In the genomic region with DNA sequence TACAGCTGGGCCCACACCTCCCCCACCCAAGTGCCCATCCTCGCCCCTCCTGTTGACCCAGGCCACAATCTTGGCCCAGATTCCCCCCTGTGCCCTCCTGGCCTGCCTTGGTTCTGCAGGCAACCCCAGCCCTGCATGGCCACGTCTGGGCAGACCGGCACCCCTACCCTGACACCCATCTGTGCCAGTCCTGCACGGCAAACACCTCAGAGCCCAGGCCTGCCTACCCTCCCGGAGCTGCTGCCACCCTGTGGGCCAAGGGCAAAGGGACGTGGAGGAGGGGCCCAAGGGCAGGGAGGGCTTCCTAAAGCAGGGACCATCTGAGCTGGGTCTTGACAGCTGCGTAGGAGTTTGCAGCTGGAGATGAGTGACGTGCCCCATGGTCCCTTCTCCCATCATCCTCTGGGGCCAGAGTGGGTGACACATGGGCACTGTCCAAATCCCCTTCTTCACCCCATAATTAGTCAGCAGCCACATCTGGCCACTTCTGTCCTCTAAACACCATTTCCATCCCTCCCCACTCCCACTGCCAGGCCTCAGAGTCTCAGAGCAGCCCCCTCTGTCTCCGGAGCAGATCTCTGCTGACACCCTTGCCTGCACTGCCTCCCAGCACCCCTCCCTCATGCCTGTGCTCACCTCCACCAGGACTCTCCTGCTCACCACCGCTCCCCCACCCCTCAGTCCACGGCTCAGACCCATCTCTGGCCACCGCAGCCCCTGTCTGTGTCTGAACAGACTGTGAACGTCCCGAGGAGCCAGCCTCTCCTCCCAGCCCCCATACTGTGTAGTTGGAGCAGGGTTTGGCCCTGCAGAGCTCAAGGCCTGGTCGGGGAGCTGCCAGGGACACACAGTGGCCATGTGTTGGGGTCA, we compare ENCODE assay signal across 12 cellular contexts. TPM values are rescaled to one million over a fixed set of nuclear protein-coding genes. Genes with fewer than 3 reads are reported as not detected.
DNase-seq lines count a peak whose midpoint lies in the region; ATAC-seq and TF ChIP-seq lines count a peak whose summit lies in the region.
"Had no signal": no experiment of that assay in that cellular context is flagged by ENCODE, and none has a peak within 500 bp of the region (broad histone marks: within the 10 kb centered on the region; RNA-seq: fewer than 3 reads in every experiment).

No MANE protein-coding gene starts in this region.

- H3K36me3 ChIP-seq in DND-41 (ENCODE audit: insufficient read depth, low read length) (peaks cover 34% of the 10 kb centered on the region), Panc1 (ENCODE audit: control insufficient read depth, insufficient read depth, low read length) (no peaks in the 10 kb centered on the region), esophagus muscularis mucosa (peaks cover 4 to 44% (median 40%) of the 10 kb centered on the region in 4 donors), skeletal muscle satellite cell (ENCODE audit: insufficient read depth, low read length) (peaks cover 57% of the 10 kb centered on the region)
- no peaks in the 10 kb centered on the region for H3K36me3 ChIP-seq in CD4-positive, alpha-beta memory T cell (ENCODE audit: insufficient read depth, low read length)

- no peaks in the 10 kb centered on the region for H3K27me3 Mint-ChIP-seq in activated CD4-positive, alpha-beta memory T cell treated with anti-CD3 and anti-CD28 coated beads for 36 hours
- no peaks in the 10 kb centered on the region for H3K27me3 Mint-ChIP-seq in CD4-positive, alpha-beta memory T cell
- H3K27me3 Mint-ChIP-seq: stimulated activated naive CD8-positive, alpha-beta T cell treated with anti-CD3 and anti-CD28 coated beads, Interleukin-15, Interleukin-2, amounts not matched to agents 100 ng/mL and 50 ng/mL, for 24 hours had no signal

- no peak overlapping the region for H3K27ac Mint-ChIP-seq in activated CD4-positive, alpha-beta memory T cell treated with anti-CD3 and anti-CD28 coated beads for 36 hours
- H3K27ac Mint-ChIP-seq in CD4-positive, alpha-beta memory T cell: peak overlapping the region in 2 of 7 donors; percentile 11 to 27
- H3K27ac Mint-ChIP-seq: stimulated activated naive CD8-positive, alpha-beta T cell treated with anti-CD3 and anti-CD28 coated beads, Interleukin-15, Interleukin-2, amounts not matched to agents 100 ng/mL and 50 ng/mL, for 24 hours had no signal

- TF ChIP-seq CTCF in DND-41 (IDR thresholded peaks at IDR 0.05; ENCODE audit: borderline replicate concordance, extremely low read depth, low read length, poor library complexity, severe bottlenecking): peak; percentile 53
- TF ChIP-seq CTCF in Panc1 (IDR thresholded peaks at IDR 0.05): peak; percentile 41
- peak in 1 of 3 experiments; percentile 3 for TF ChIP-seq CTCF in esophagus muscularis mucosa (IDR thresholded peaks at IDR 0.05)

- H3K9me3 Mint-ChIP-seq in activated CD4-positive, alpha-beta memory T cell treated with anti-CD3 and anti-CD28 coated beads for 36 hours: no peaks in the 10 kb centered on the region
- no peaks in the 10 kb centered on the region for H3K9me3 Mint-ChIP-seq in CD4-positive, alpha-beta memory T cell
- H3K9me3 Mint-ChIP-seq: stimulated activated naive CD8-positive, alpha-beta T cell treated with anti-CD3 and anti-CD28 coated beads, Interleukin-15, Interleukin-2, amounts not matched to agents 100 ng/mL and 50 ng/mL, for 24 hours had no signal

- no peak for TF ChIP-seq POLR2A in esophagus muscularis mucosa (IDR thresholded peaks at IDR 0.05; ENCODE audit: low read depth)

- H3K9ac ChIP-seq in DND-41 (ENCODE audit: low read depth, low read length): no peak overlapping the region
- H3K9ac ChIP-seq in skeletal muscle satellite cell (ENCODE audit: low read depth, low read length): peak overlapping the region; percentile 35

- H3K4me3 ChIP-seq in DND-41 (ENCODE audit: low read depth in 1 of 2, low read length in 2 of 2) (no peak overlapping the region), Panc1 (ENCODE audit: low read depth in 2 of 2, low read length in 2 of 2) (no peak overlapping the region), esophagus muscularis mucosa (no peak overlapping the region), skeletal muscle satellite cell (ENCODE audit: low read length) (no peak overlapping the region)
- H3K4me3 ChIP-seq in CD4-positive, alpha-beta memory T cell (ENCODE audit: low read length in 2 of 2): no peak overlapping the region

- CTCF ChIA-PET in Panc1 (lab: Charles Lee): interaction anchor here (1.1 kb wide), 1 partner anchor 109 kb away, joined by 4 read pairs; no protein-coding TSS in a partner anchor
- CTCF ChIA-PET in activated CD4-positive, alpha-beta memory T cell treated with anti-CD3 and anti-CD28 coated beads for 36 hours (lab: Charles Lee): interaction anchor here (0.7 to 11.2 kb wide), 7 partner anchors 16 to 209 kb away, joined by 3 to 257 read pairs (median 6); partner anchors contain the start of gene GTSE1
- CTCF ChIA-PET in CD4-positive, alpha-beta memory T cell (lab: Charles Lee; ENCODE audit: partially characterized antibody): interaction anchor here (1.0 to 10.8 kb wide), 6 partner anchors 78 to 182 kb away, joined by 3 to 236 read pairs (median 14); partner anchors contain the start of gene GTSE1

- H3K27ac ChIP-seq in DND-41 (ENCODE audit: low read length) (no peak overlapping the region), Panc1 (ENCODE audit: low read length) (peak overlapping the region; percentile 89), esophagus muscularis mucosa (replicated peaks in 1 of 4) (peak overlapping the region; percentile 79 to 85 (median 82))
- no peak overlapping the region for H3K27ac ChIP-seq in CD4-positive, alpha-beta memory T cell (ENCODE audit: low read depth, low read length)

- TF ChIP-seq EP300 in esophagus muscularis mucosa (IDR thresholded peaks at IDR 0.05): no peak

- no peaks in the 10 kb centered on the region for H3K36me3 Mint-ChIP-seq in activated CD4-positive, alpha-beta memory T cell treated with anti-CD3 and anti-CD28 coated beads for 36 hours
- peaks cover 0 to 2% of the 10 kb centered on the region in 2 donors for H3K36me3 Mint-ChIP-seq in CD4-positive, alpha-beta memory T cell

- no peak overlapping the region for H3K4me3 Mint-ChIP-seq in activated CD4-positive, alpha-beta memory T cell treated with anti-CD3 and anti-CD28 coated beads for 36 hours
- no peak overlapping the region for H3K4me3 Mint-ChIP-seq in CD4-positive, alpha-beta memory T cell
- H3K4me3 Mint-ChIP-seq: stimulated activated naive CD8-positive, alpha-beta T cell treated with anti-CD3 and anti-CD28 coated beads, Interleukin-15, Interleukin-2, amounts not matched to agents 100 ng/mL and 50 ng/mL, for 24 hours had no signal

- H3K4me1 ChIP-seq in DND-41 (ENCODE audit: insufficient read depth, low read length) (no peaks in the 10 kb centered on the region), Panc1 (ENCODE audit: control insufficient read depth, insufficient read depth, low read length) (peaks cover 80% of the 10 kb centered on the region), esophagus muscularis mucosa (peaks cover 68 to 81% (median 78%) of the 10 kb centered on the region in 4 donors), skeletal muscle satellite cell (ENCODE audit: control insufficient read depth, insufficient read depth, low read length) (peaks cover 73% of the 10 kb centered on the region)
- H3K4me1 ChIP-seq in CD4-positive, alpha-beta memory T cell (ENCODE audit: insufficient read depth, low read length): peaks cover 4% of the 10 kb centered on the region

- intact Hi-C loops in Panc1 (cut with micrococcal nuclease; ENCODE audit: unreplicated experiment) (loop anchor here (10.0 kb wide), 1 partner anchor 120 kb away; no protein-coding TSS in a partner anchor), esophagus muscularis mucosa (cut with DNase I) (no loop called here)
- intact Hi-C loops in activated CD4-positive, alpha-beta memory T cell treated with anti-CD3 and anti-CD28 coated beads for 36 hours (cut with micrococcal nuclease): no loop called here
- intact Hi-C loops in CD4-positive, alpha-beta memory T cell (cut with micrococcal nuclease): loop anchor here (5.0 kb wide), 2 partner anchors 42 to 252 kb away; no protein-coding TSS in a partner anchor

- peaks cover 47% of the 10 kb centered on the region for H4K20me1 ChIP-seq in DND-41 (ENCODE audit: insufficient read depth, low read length)

- 51% methylated on average over 13 of the region's 15 CpGs for WGBS in esophagus muscularis mucosa

- H3K79me2 ChIP-seq in DND-41 (ENCODE audit: insufficient read depth, low read length): no peaks in the 10 kb centered on the region

- H3K27me3 ChIP-seq in DND-41 (ENCODE audit: insufficient read depth, low read length, poor library complexity): no peaks in the 10 kb centered on the region
- no peaks in the 10 kb centered on the region for H3K27me3 ChIP-seq in Panc1 (ENCODE audit: control insufficient read depth, insufficient read depth, low read length)
- H3K27me3 ChIP-seq in esophagus muscularis mucosa: no peaks in the 10 kb centered on the region
- H3K27me3 ChIP-seq in skeletal muscle satellite cell (ENCODE audit: control insufficient read depth, insufficient read depth, low read length): no peaks in the 10 kb centered on the region
- no peaks in the 10 kb centered on the region for H3K27me3 ChIP-seq in CD4-positive, alpha-beta memory T cell (ENCODE audit: insufficient read depth, low read length)

- in situ Hi-C loops in Panc1 (cut with HindIII; ENCODE audit: low pct_unique_long_range_greater_than_20kb, low sequenced_read_pairs): no loop called here

- H3K4me2 ChIP-seq in DND-41 (ENCODE audit: insufficient read depth, low read length) (no peak overlapping the region), skeletal muscle satellite cell (ENCODE audit: low read length) (no peak overlapping the region)

- peak; percentile 36 for ATAC-seq in DND-41 (ENCODE audit: insufficient read depth, low read depth)
- ATAC-seq in Panc1: peak; percentile 4
- no peak for ATAC-seq in HG03280 (IDR thresholded peaks at IDR 0.05; ENCODE audit: unreplicated experiment)

- DNase-seq in DND-41 (peak; percentile 47), Panc1 (ENCODE audit: low read depth, low spot score) (no peak), esophagus muscularis mucosa (ENCODE audit: extremely low spot score) (no peak), NCI-H2107 (lab: John Stamatoyannopoulos, UW) (no peak)
- no peak for DNase-seq in activated CD4-positive, alpha-beta memory T cell treated with anti-CD3 and anti-CD28 coated beads for 36 hours
- DNase-seq in CD4-positive, alpha-beta memory T cell: no peak
- DNase-seq: cerebellar nuclear complex, DMS79, KG1 had no signal

- BruUV-seq in Panc1 (replicated peaks; lab: Mats Ljungman, UMichigan): no TSS peak

- H3K4me1 Mint-ChIP-seq in activated CD4-positive, alpha-beta memory T cell treated with anti-CD3 and anti-CD28 coated beads for 36 hours (ENCODE audit: low read depth): peaks cover 2% of the 10 kb centered on the region
- H3K4me1 Mint-ChIP-seq in CD4-positive, alpha-beta memory T cell: peaks cover 0 to 1% (median 0%) of the 10 kb centered on the region in 4 donors

- no peak overlapping the region for H2AFZ ChIP-seq in DND-41 (ENCODE audit: low read depth, low read length)

- H3K9me3 ChIP-seq in DND-41 (ENCODE audit: insufficient read depth, low read length, severe bottlenecking) (no peaks in the 10 kb centered on the region), Panc1 (ENCODE audit: control insufficient read depth, insufficient read depth, low read depth, low read length) (no peaks in the 10 kb centered on the region), esophagus muscularis mucosa (no peaks in the 10 kb centered on the region), skeletal muscle satellite cell (replicated peaks; ENCODE audit: low read length) (no peaks in the 10 kb centered on the region)
- H3K9me3 ChIP-seq in CD4-positive, alpha-beta memory T cell (ENCODE audit: control insufficient read depth in 1 of 2, low read length in 2 of 2): no peaks in the 10 kb centered on the region

- POLR2A ChIA-PET in Panc1 (lab: Charles Lee): no interaction called here
- POLR2A ChIA-PET in activated CD4-positive, alpha-beta memory T cell treated with anti-CD3 and anti-CD28 coated beads for 36 hours (lab: Charles Lee): no interaction called here
- POLR2A ChIA-PET in CD4-positive, alpha-beta memory T cell (lab: Charles Lee; ENCODE audit: partially characterized antibody): interaction anchor here (0.6 to 2.8 kb wide), 6 partner anchors 55 to 120 kb away, joined by 3 to 10 read pairs (median 4); no protein-coding TSS in a partner anchor

RNA-seq across cellular contexts. Expression of gene PPARA, which starts 35.6 kb away (rescaled TPM):
- total RNA-seq in Panc1 (2021; ENCODE audit: unreplicated experiment) (10.7 TPM), esophagus muscularis mucosa (10 to 100 TPM; 17.0 to 50.9 (median 26.8) TPM)
- polyA plus RNA-seq in Panc1 (2012; ENCODE audit: insufficient read length): 9.2 TPM
- 9.0 and 14.2 TPM in 2 replicates for total RNA-seq in skeletal muscle satellite cell (2012; rRNA removed)
- 10 to 100 TPM; 11.1 to 13.3 TPM for total RNA-seq in activated CD4-positive, alpha-beta memory T cell treated with anti-CD3 and anti-CD28 coated beads for 36 hours
- 10 to 100 TPM; 21.3 to 23.2 TPM for total RNA-seq in CD4-positive, alpha-beta memory T cell
- polyA plus RNA-seq in CD4-positive, alpha-beta memory T cell: 1 to 10 TPM in 1 of 2 donors, under 1 TPM in 1; 0.91 to 5.8 TPM

Comparison
In these comparisons a context has a peak if more than half of its experiments do, and no peak if none do; other contexts are left out.
1. H3K27ac ChIP-seq: peak in Panc1 (single experiment) and esophagus muscularis mucosa (4 of 4); none in DND-41 (single experiment) and CD4-positive, alpha-beta memory T cell (single experiment).
2. intact Hi-C loops: an anchor here in Panc1 (10.0 kb wide) and CD4-positive, alpha-beta memory T cell (5.0 kb wide); none called in esophagus muscularis mucosa and activated CD4-positive, alpha-beta memory T cell treated with anti-CD3 and anti-CD28 coated beads for 36 hours.